In genomic region chr14:61472025-61472672, GRCh38 we compare ENCODE assay signal across 8 cellular contexts.
A peak's percentile ranks its signal among the peaks of the same experiment; 100 is the strongest.
DNase-seq lines count a peak whose midpoint lies in the region; ATAC-seq and TF ChIP-seq lines count a peak whose summit lies in the region.

No MANE protein-coding gene starts in this region.

- POLR2A ChIA-PET in CD8-positive, alpha-beta memory T cell (lab: Charles Lee) = interaction anchor here (0.6 to 0.9 kb wide), 3 partner anchors 32 to 286 kb away, joined by 3 to 10 read pairs (median 3); no protein-coding TSS in a partner anchor

- H2AFZ ChIP-seq in parathyroid adenoma = peak overlapping the region; percentile 47

- TF ChIP-seq CTCF in WI38 (IDR thresholded peaks at IDR 0.05; ENCODE audit: low read depth, low read length) = no peak
- TF ChIP-seq CTCF in parathyroid adenoma (IDR thresholded peaks at IDR 0.05) = no peak

- H3K36me3 ChIP-seq in CD8-positive, alpha-beta memory T cell (ENCODE audit: insufficient read depth, low read length) = no peaks in the 10 kb centered on the region
- H3K36me3 ChIP-seq in parathyroid adenoma (ENCODE audit: control insufficient read depth, insufficient read depth, low read length) = no peaks in the 10 kb centered on the region

- no peaks in the 10 kb centered on the region for H3K9me3 Mint-ChIP-seq in CD8-positive, alpha-beta memory T cell
- H3K9me3 Mint-ChIP-seq in IgD-negative memory B cell = no peaks in the 10 kb centered on the region

- H3K4me3 ChIP-seq in CD8-positive, alpha-beta memory T cell (ENCODE audit: low read length) = peak overlapping the region; percentile 37
- H3K4me3 ChIP-seq in WI38 (ENCODE audit: low read depth, low read length) = peak overlapping the region; percentile 61
- H3K4me3 ChIP-seq in parathyroid adenoma (ENCODE audit: low read depth, low read length) = peak overlapping the region; percentile 2

- H3K27me3 Mint-ChIP-seq in CD8-positive, alpha-beta memory T cell = peaks cover 0 to 9% of the 10 kb centered on the region in 2 donors
- no peaks in the 10 kb centered on the region for H3K27me3 Mint-ChIP-seq in IgD-negative memory B cell

- H3K79me2 ChIP-seq in parathyroid adenoma = no peaks in the 10 kb centered on the region

- peaks cover 96% of the 10 kb centered on the region for H3K4me1 ChIP-seq in CD8-positive, alpha-beta memory T cell (ENCODE audit: insufficient read depth, low read length)
- peaks cover 13% of the 10 kb centered on the region for H3K4me1 ChIP-seq in parathyroid adenoma

- peak overlapping the region; percentile 29 for H3K4me2 ChIP-seq in parathyroid adenoma (ENCODE audit: low read length)

- ATAC-seq in HG03520 (IDR thresholded peaks at IDR 0.05; ENCODE audit: unreplicated experiment) (no peak), GM18511 (IDR thresholded peaks at IDR 0.05; ENCODE audit: unreplicated experiment) (no peak)

- CTCF ChIA-PET in CD8-positive, alpha-beta memory T cell (lab: Charles Lee) = interaction anchor here (1.3 to 3.0 kb wide), 4 partner anchors 11 to 365 kb away, joined by 4 to 11 read pairs (median 9); partner anchors contain the start of gene TMEM30B

- peak overlapping the region; percentile 75 to 90 (median 82) for H3K4me3 Mint-ChIP-seq in CD8-positive, alpha-beta memory T cell
- peak overlapping the region; percentile 87 to 98 (median 95) for H3K4me3 Mint-ChIP-seq in IgD-negative memory B cell

- peak; percentile 21 to 67 (median 54) for DNase-seq in CD8-positive, alpha-beta memory T cell
- DNase-seq in fibroblast of gingiva (ENCODE audit: low read depth) (peak; percentile 93), NCI-H2107 treated with DMSO at 0.1 percent for 48 hours (lab: John Stamatoyannopoulos, UW; ENCODE audit: unreplicated experiment) (no peak)

- peak overlapping the region; percentile 90 to 100 (median 96) for H3K27ac Mint-ChIP-seq in CD8-positive, alpha-beta memory T cell
- peak overlapping the region; percentile 82 to 94 (median 94) for H3K27ac Mint-ChIP-seq in IgD-negative memory B cell

- no peaks in the 10 kb centered on the region for H3K27me3 ChIP-seq in CD8-positive, alpha-beta memory T cell (ENCODE audit: insufficient read depth, low read length, poor library complexity, severe bottlenecking)
- H3K27me3 ChIP-seq in parathyroid adenoma (ENCODE audit: control insufficient read depth, insufficient read depth, low read length) = no peaks in the 10 kb centered on the region

- H3K9me3 ChIP-seq in CD8-positive, alpha-beta memory T cell (ENCODE audit: low read length) = no peaks in the 10 kb centered on the region
- H3K9me3 ChIP-seq in parathyroid adenoma (ENCODE audit: control insufficient read depth, low read length) = no peaks in the 10 kb centered on the region

- H3K9ac ChIP-seq in parathyroid adenoma = no peak overlapping the region

- H3K27ac ChIP-seq in CD8-positive, alpha-beta memory T cell (ENCODE audit: low read depth, low read length) = peak overlapping the region; percentile 26
- H3K27ac ChIP-seq in parathyroid adenoma = peak overlapping the region; percentile 60

- H3K4me1 Mint-ChIP-seq in CD8-positive, alpha-beta memory T cell = peaks cover 90 to 97% (median 96%) of the 10 kb centered on the region in 3 donors
- H3K4me1 Mint-ChIP-seq in IgD-negative memory B cell = peaks cover 52 to 55% (median 54%) of the 10 kb centered on the region in 3 donors

- peaks cover 4 to 78% (median 19%) of the 10 kb centered on the region in 3 donors for H3K36me3 Mint-ChIP-seq in CD8-positive, alpha-beta memory T cell
- H3K36me3 Mint-ChIP-seq in IgD-negative memory B cell = no peaks in the 10 kb centered on the region

Comparison
In these comparisons a context has a peak if more than half of its experiments do, and no peak if none do; other contexts are left out.
1. H3K4me3 ChIP-seq: peak in every context shown above with its lines; median percentile 61 in WI38; 37 in CD8-positive, alpha-beta memory T cell; 2 in parathyroid adenoma.